ENCODE assay signal across 30 cellular contexts in the genomic region with DNA sequence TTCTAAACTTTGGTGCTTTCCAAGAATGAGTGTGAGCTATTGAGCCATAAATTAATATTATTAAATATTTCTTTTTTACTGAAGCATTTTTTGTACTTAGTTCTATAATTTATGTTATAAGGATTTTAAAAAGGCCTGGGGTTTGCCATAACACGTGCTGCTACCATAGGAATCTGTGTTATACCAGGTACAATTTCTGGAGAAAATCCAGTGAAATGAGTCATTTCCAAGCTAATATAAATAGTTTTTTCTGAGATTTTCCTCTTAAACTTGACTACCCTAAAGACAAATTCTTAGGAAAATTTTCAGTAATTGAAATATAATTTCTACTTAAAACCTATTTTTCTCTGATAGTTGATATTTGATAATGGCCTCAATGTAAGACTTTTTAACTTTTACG.
"Had no signal": no experiment of that assay in that cellular context is flagged by ENCODE, and none has a peak within 500 bp of the region (broad histone marks: within the 10 kb centered on the region; RNA-seq: fewer than 3 reads in every experiment).

No MANE protein-coding gene starts in this region.

- H3K27ac ChIP-seq: brain microvascular endothelial cell, Peyer's patch had no signal

- H3K27me3 ChIP-seq: brain microvascular endothelial cell, MG63, Peyer's patch had no signal

- H3K4me3 Mint-ChIP-seq: activated CD8-positive, alpha-beta memory T cell treated with anti-CD3 and anti-CD28 coated beads, Interleukin-2, amount 10 ng/mL, durations not matched to agents 7 days and 5 days; activated naive CD8-positive, alpha-beta T cell treated with anti-CD3 and anti-CD28 coated beads, Interleukin-2, amount 50 U/mL, for 24 hours; activated T-cell treated with anti-CD3 and anti-CD28 coated beads, Interleukin-2, amount 50 U/mL, for 4 hours; T-helper 17 cell; WTC11 had no signal

- ATAC-seq: activated CD8-positive, alpha-beta memory T cell treated with anti-CD3 and anti-CD28 coated beads, Interleukin-2, amount 10 ng/mL, durations not matched to agents 7 days and 5 days; activated naive CD4-positive, alpha-beta T cell treated with anti-CD3 and anti-CD28 coated beads, Interleukin-2, amount 50 U/mL, for 72 hours; activated naive CD8-positive, alpha-beta T cell treated with anti-CD3 and anti-CD28 coated beads, Interleukin-2, amount 50 U/mL, for 24 hours; activated T-cell treated with anti-CD3 and anti-CD28 coated beads, Interleukin-2, amount 50 U/mL, for 4 hours; K562; T-helper 17 cell; WTC11 had no signal

- H3K4me1 ChIP-seq: Peyer's patch had no signal

- H3K27ac Mint-ChIP-seq: activated CD8-positive, alpha-beta memory T cell treated with anti-CD3 and anti-CD28 coated beads, Interleukin-2, amount 10 ng/mL, durations not matched to agents 7 days and 5 days; activated naive CD4-positive, alpha-beta T cell treated with anti-CD3 and anti-CD28 coated beads, Interleukin-2, amount 50 U/mL, for 72 hours; activated naive CD8-positive, alpha-beta T cell treated with anti-CD3 and anti-CD28 coated beads, Interleukin-2, amount 50 U/mL, for 24 hours; T-helper 17 cell; WTC11 had no signal

- H3K36me3 Mint-ChIP-seq: activated CD8-positive, alpha-beta memory T cell treated with anti-CD3 and anti-CD28 coated beads, Interleukin-2, amount 10 ng/mL, durations not matched to agents 7 days and 5 days; activated naive CD4-positive, alpha-beta T cell treated with anti-CD3 and anti-CD28 coated beads, Interleukin-2, amount 50 U/mL, for 72 hours; WTC11 had no signal

- H3K4me1 Mint-ChIP-seq: activated CD8-positive, alpha-beta memory T cell treated with anti-CD3 and anti-CD28 coated beads, Interleukin-2, amount 10 ng/mL, durations not matched to agents 7 days and 5 days; activated naive CD8-positive, alpha-beta T cell treated with anti-CD3 and anti-CD28 coated beads, Interleukin-2, amount 50 U/mL, for 24 hours; T-helper 17 cell; WTC11 had no signal

- H3K4me3 ChIP-seq: K562, MG63, Peyer's patch had no signal

- H3K9me3 Mint-ChIP-seq: activated naive CD8-positive, alpha-beta T cell treated with anti-CD3 and anti-CD28 coated beads, Interleukin-2, amount 50 U/mL, for 24 hours; WTC11 had no signal

- H3K9me3 ChIP-seq: MG63, Peyer's patch had no signal

- DNase-seq: activated CD4-positive, alpha-beta T cell treated with anti-CD3 and anti-CD28 coated beads for 48 hours; activated CD4-positive, alpha-beta T cell treated with anti-CD3 and anti-CD28 coated beads, Interleukin-2, amount 50 U/mL, for 4 hours; activated CD4-positive, CD25-positive, alpha-beta regulatory T cell treated with anti-CD3 and anti-CD28 coated beads, Interleukin-2, amount 50 U/mL, for 72 hours; activated CD8-positive, alpha-beta memory T cell treated with anti-CD3 and anti-CD28 coated beads, Interleukin-2, amount 10 ng/mL, durations not matched to agents 7 days and 5 days; activated effector memory CD4-positive, alpha-beta T cell treated with anti-CD3 and anti-CD28 coated beads, Interleukin-2, amount 50 U/mL, for 16 hours; activated naive CD4-positive, alpha-beta T cell treated with Interleukin-2 at 50 U/mL for 16 hours; activated naive CD8-positive, alpha-beta T cell treated with anti-CD3 and anti-CD28 coated beads, Interleukin-2, amount 50 U/mL, for 24 hours; activated T-cell treated with anti-CD3 and anti-CD28 coated beads, Interleukin-2, amount 50 U/mL, for 4 hours; amygdala; brain microvascular endothelial cell; caudate nucleus; MG63; MV-4-11; NCI-H1092 treated with DMSO at 0.1 percent for 48 hours; NCI-H1417 treated with DMSO at 0.1 percent for 48 hours; NCI-H1694; NCI-H2029 treated with DMSO at 0.1 percent for 48 hours; NCI-H345; NCI-H510A; NCI-H526 treated with DMSO at 0.1 percent for 48 hours; NCI-H82; NK-92 treated with Interleukin-12 subunit alpha and Interleukin-12 subunit beta, amount 100 ng/mL, for 24 hours; OCI-M1; Peyer's patch; SIG-M5; T-helper 17 cell; T-helper 9 cell had no signal

- H3K36me3 ChIP-seq: brain microvascular endothelial cell, MG63, Peyer's patch had no signal

- H3K27me3 Mint-ChIP-seq: activated CD8-positive, alpha-beta memory T cell treated with anti-CD3 and anti-CD28 coated beads, Interleukin-2, amount 10 ng/mL, durations not matched to agents 7 days and 5 days; activated naive CD8-positive, alpha-beta T cell treated with anti-CD3 and anti-CD28 coated beads, Interleukin-2, amount 50 U/mL, for 24 hours; T-helper 17 cell had no signal

- FAIRE-seq: K562 had no signal
